17 cellular contexts compared by ENCODE assay signal in the genomic region with DNA sequence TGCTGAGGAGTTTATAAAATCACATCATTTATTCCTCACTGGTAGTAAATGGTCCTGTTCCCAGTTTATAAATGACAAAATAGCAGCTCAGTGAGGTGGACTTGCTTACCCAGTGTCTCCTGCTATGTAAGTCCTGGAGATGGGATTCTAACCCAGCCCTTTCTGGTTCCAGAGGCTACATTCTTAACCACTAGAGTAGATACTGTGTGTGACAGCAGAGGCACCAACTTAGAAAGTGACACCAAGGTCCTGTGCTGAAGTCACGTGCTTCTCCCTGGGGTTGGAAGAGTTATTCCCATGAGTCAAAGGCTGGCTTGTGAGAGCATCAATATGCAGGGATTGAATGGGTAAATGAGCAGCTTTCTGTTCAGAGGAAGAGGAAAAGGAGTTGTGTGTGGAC.
"Had no signal": no experiment of that assay in that cellular context is flagged by ENCODE, and none has a peak within 500 bp of the region (broad histone marks: within the 10 kb centered on the region; RNA-seq: fewer than 3 reads in every experiment).

No MANE protein-coding gene starts in this region.

- H3K4me3 Mint-ChIP-seq: dendritic cell treated with granulocyte-macrophage colony-stimulating factor and Interleukin-4, amounts not matched to agents 40 ng/mL and 50 ng/mL, for 4 days; memory B cell; mesothelial cell of epicardium; naive B cell; nephron had no signal

- H3K4me3 ChIP-seq: esophagus squamous epithelium, lower lobe of right lung, smooth muscle cell had no signal

- H3K4me1 ChIP-seq: lower lobe of right lung had no signal

- H3K9me3 Mint-ChIP-seq: dendritic cell treated with granulocyte-macrophage colony-stimulating factor and Interleukin-4, amounts not matched to agents 40 ng/mL and 50 ng/mL, for 4 days; mesothelial cell of epicardium; nephron had no signal

- H3K36me3 ChIP-seq: esophagus squamous epithelium, lower lobe of right lung, neutrophil had no signal

- H3K36me3 Mint-ChIP-seq: memory B cell, mesothelial cell of epicardium, naive B cell had no signal

- H3K27ac ChIP-seq: esophagus squamous epithelium, lower lobe of right lung, neutrophil had no signal

- H3K4me1 Mint-ChIP-seq: naive B cell had no signal

- H3K9me3 ChIP-seq: esophagus squamous epithelium, lower lobe of right lung, neutrophil had no signal

- DNase-seq: esophagus squamous epithelium; foreskin fibroblast; hippocampal formation; lower lobe of right lung; naive B cell; posterior cingulate gyrus; right cardiac atrium; stimulated activated CD4-positive, alpha-beta T cell treated with anti-CD3 and anti-CD28 coated beads, Interleukin-2, amount 100 ng/mL, for 48 hours; stimulated activated naive CD4-positive, alpha-beta T cell treated with Interleukin-2 at 50 U/mL for 16 hours; trophoblast cell had no signal

- ATAC-seq: left lobe of liver, lower lobe of right lung had no signal

- H3K4me2 ChIP-seq: smooth muscle cell had no signal

- H3K27ac Mint-ChIP-seq: dendritic cell treated with granulocyte-macrophage colony-stimulating factor and Interleukin-4, amounts not matched to agents 40 ng/mL and 50 ng/mL, for 4 days; memory B cell; mesothelial cell of epicardium; naive B cell; nephron had no signal
